ENCODE assay signal across 9 cellular contexts in the genomic region with DNA sequence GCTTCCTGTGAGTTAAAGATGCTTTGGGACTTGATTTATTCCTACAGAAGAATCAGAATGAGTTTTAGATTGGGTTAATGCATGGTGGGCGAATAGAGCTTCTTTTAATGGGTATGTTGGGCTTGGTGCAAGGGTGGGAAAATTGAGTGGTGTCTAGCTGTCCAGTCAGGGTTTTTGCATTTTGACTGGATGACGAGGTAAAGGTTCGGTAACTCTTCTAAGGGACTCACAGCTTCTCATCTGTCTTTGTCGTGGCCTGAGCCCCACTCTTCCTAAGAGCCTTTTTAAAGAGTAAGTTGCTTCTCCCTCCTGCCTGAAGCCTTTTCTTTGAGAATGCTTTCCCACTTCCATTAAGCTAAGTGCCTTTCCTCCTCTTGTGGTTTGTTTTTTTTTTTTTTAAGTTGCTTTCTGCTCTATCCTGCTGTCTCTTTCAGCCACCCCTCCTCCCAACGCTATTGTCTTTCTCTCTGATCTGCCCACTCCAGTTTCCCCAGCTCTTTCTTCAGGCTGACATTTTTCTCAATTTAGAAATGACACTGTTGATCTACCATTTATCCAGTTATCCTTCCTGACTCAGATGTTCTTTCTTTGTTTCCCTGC. TPM values are rescaled to one million over a fixed set of nuclear protein-coding genes. Genes with fewer than 3 reads are reported as not detected.
A peak's percentile ranks its signal among the peaks of the same experiment; 100 is the strongest.
DNase-seq lines count a peak whose midpoint lies in the region; TF ChIP-seq lines count a peak whose summit lies in the region.
"Had no signal": no experiment of that assay in that cellular context is flagged by ENCODE, and none has a peak within 500 bp of the region (broad histone marks: within the 10 kb centered on the region; RNA-seq: fewer than 3 reads in every experiment).

No MANE protein-coding gene starts in this region.

- no peaks in the 10 kb centered on the region for H3K9me3 Mint-ChIP-seq in activated CD4-positive, alpha-beta T cell treated with anti-CD3 and anti-CD28 coated beads, Interleukin-2, amount 10 ng/mL, durations not matched to agents 24 days and 14 days
- no peaks in the 10 kb centered on the region for H3K9me3 Mint-ChIP-seq in activated T-helper 2 cell treated with anti-CD3 and anti-CD28 coated beads, Interferon-gamma antibody, Interleukin-2, Interleukin-4, amounts not matched to agents 10 μg/mL and 5 μg/mL and 100 μg/mL, durations not matched to agents 14 hours and 24 hours and 36 hours

- peaks cover 32% of the 10 kb centered on the region for H3K4me1 Mint-ChIP-seq in activated CD4-positive, alpha-beta T cell treated with anti-CD3 and anti-CD28 coated beads, Interleukin-2, amount 10 ng/mL, durations not matched to agents 24 days and 14 days
- H3K4me1 Mint-ChIP-seq in activated T-helper 2 cell treated with anti-CD3 and anti-CD28 coated beads, Interferon-gamma antibody, Interleukin-2, Interleukin-4, amounts not matched to agents 10 μg/mL and 5 μg/mL and 100 μg/mL, durations not matched to agents 14 hours and 24 hours and 36 hours (ENCODE audit: low read depth), result peaks cover 27% of the 10 kb centered on the region

- no peaks in the 10 kb centered on the region for H3K9me3 ChIP-seq in testis

- H3K36me3 Mint-ChIP-seq in activated CD4-positive, alpha-beta T cell treated with anti-CD3 and anti-CD28 coated beads, Interleukin-2, amount 10 ng/mL, durations not matched to agents 24 days and 14 days (ENCODE audit: low read depth), result peaks cover 30% of the 10 kb centered on the region
- peaks cover 30% of the 10 kb centered on the region for H3K36me3 Mint-ChIP-seq in activated T-helper 2 cell treated with anti-CD3 and anti-CD28 coated beads, Interferon-gamma antibody, Interleukin-2, Interleukin-4, amounts not matched to agents 10 μg/mL and 5 μg/mL and 100 μg/mL, durations not matched to agents 14 hours and 24 hours and 36 hours (ENCODE audit: low read depth)

- H3K27ac Mint-ChIP-seq in activated CD4-positive, alpha-beta T cell treated with anti-CD3 and anti-CD28 coated beads, Interleukin-2, amount 10 ng/mL, durations not matched to agents 24 days and 14 days, result peak overlapping the region; percentile 89
- H3K27ac Mint-ChIP-seq in activated T-helper 2 cell treated with anti-CD3 and anti-CD28 coated beads, Interferon-gamma antibody, Interleukin-2, Interleukin-4, amounts not matched to agents 10 μg/mL and 5 μg/mL and 100 μg/mL, durations not matched to agents 14 hours and 24 hours and 36 hours, result peak overlapping the region; percentile 78

- TF ChIP-seq POLR2A in testis (IDR thresholded peaks at IDR 0.05), result no peak

- H3K4me3 ChIP-seq in kidney epithelial cell (ENCODE audit: low read depth, low read length) (peak overlapping the region; percentile 80), testis (peak overlapping the region; percentile 89 to 92)

- peak overlapping the region; percentile 94 for H3K4me3 Mint-ChIP-seq in activated CD4-positive, alpha-beta T cell treated with anti-CD3 and anti-CD28 coated beads, Interleukin-2, amount 10 ng/mL, durations not matched to agents 24 days and 14 days
- peak overlapping the region; percentile 94 for H3K4me3 Mint-ChIP-seq in activated T-helper 2 cell treated with anti-CD3 and anti-CD28 coated beads, Interferon-gamma antibody, Interleukin-2, Interleukin-4, amounts not matched to agents 10 μg/mL and 5 μg/mL and 100 μg/mL, durations not matched to agents 14 hours and 24 hours and 36 hours (ENCODE audit: low read depth)

- TF ChIP-seq CTCF in kidney epithelial cell (IDR thresholded peaks at IDR 0.05; ENCODE audit: insufficient read depth, low read length, poor library complexity, severe bottlenecking), result no peak
- no peak for TF ChIP-seq CTCF in testis (IDR thresholded peaks at IDR 0.05)

- H3K4me1 ChIP-seq in testis, result peaks cover 12% of the 10 kb centered on the region

- no peaks in the 10 kb centered on the region for H3K36me3 ChIP-seq in kidney epithelial cell (ENCODE audit: control insufficient read depth, insufficient read depth, low read length)
- no peaks in the 10 kb centered on the region for H3K36me3 ChIP-seq in testis (ENCODE audit: low read depth, missing control alignments)

- H3K27me3 ChIP-seq in kidney epithelial cell (ENCODE audit: control insufficient read depth, insufficient read depth, low read length) (no peaks in the 10 kb centered on the region), testis (no peaks in the 10 kb centered on the region)

- H3K27ac ChIP-seq in testis, result peak overlapping the region; percentile 75 to 93

- 11 to 17% methylated on average over 5 of the region's 5 CpGs for WGBS in testis, 2 donors

- DNase-seq in activated CD4-positive, alpha-beta T cell treated with anti-CD3 and anti-CD28 coated beads, Interleukin-2, amount 10 ng/mL, durations not matched to agents 24 days and 14 days, result no peak
- no peak for DNase-seq in activated CD4-positive, alpha-beta T cell treated with anti-CD3 and anti-CD28 coated beads for 1 hour
- DNase-seq in activated T-helper 2 cell treated with anti-CD3 and anti-CD28 coated beads, Interferon-gamma antibody, Interleukin-2, Interleukin-4, amounts not matched to agents 10 μg/mL and 5 μg/mL and 100 μg/mL, durations not matched to agents 14 hours and 24 hours and 36 hours (ENCODE audit: low spot score), result no peak
- DNase-seq in kidney epithelial cell (ENCODE audit: low read depth) (no peak), testis (no peak), ureter (ENCODE audit: low spot score) (no peak), OCI-M2 (lab: John Stamatoyannopoulos, UW; ENCODE audit: unreplicated experiment) (no peak)
- no peak for DNase-seq in stimulated activated CD4-positive, alpha-beta T cell treated with anti-CD3 and anti-CD28 coated beads, Interleukin-4, amount 100 ng/mL, for 1 hour
- DNase-seq: DMS 273 treated with DMSO at 0.1 percent for 48 hours had no signal

- intact Hi-C loops in activated CD4-positive, alpha-beta T cell treated with anti-CD3 and anti-CD28 coated beads, Interleukin-2, amount 10 ng/mL, durations not matched to agents 24 days and 14 days (cut with micrococcal nuclease), result loop anchor here (5.0 kb wide), 1 partner anchor 72 kb away; a partner anchor contains a TSS
- intact Hi-C loops in activated T-helper 2 cell treated with anti-CD3 and anti-CD28 coated beads, Interferon-gamma antibody, Interleukin-2, Interleukin-4, amounts not matched to agents 10 μg/mL and 5 μg/mL and 100 μg/mL, durations not matched to agents 14 hours and 24 hours and 36 hours (cut with micrococcal nuclease), result loop anchor here (2.0 to 5.0 kb wide), 2 partner anchors 20 to 222 kb away; a partner anchor contains a TSS
- intact Hi-C loops in testis (cut with DNase I; ENCODE audit: low total_unique reads), result no loop called here

- no peaks in the 10 kb centered on the region for H3K27me3 Mint-ChIP-seq in activated CD4-positive, alpha-beta T cell treated with anti-CD3 and anti-CD28 coated beads, Interleukin-2, amount 10 ng/mL, durations not matched to agents 24 days and 14 days
- no peaks in the 10 kb centered on the region for H3K27me3 Mint-ChIP-seq in activated T-helper 2 cell treated with anti-CD3 and anti-CD28 coated beads, Interferon-gamma antibody, Interleukin-2, Interleukin-4, amounts not matched to agents 10 μg/mL and 5 μg/mL and 100 μg/mL, durations not matched to agents 14 hours and 24 hours and 36 hours (ENCODE audit: low read depth)

RNA-seq across cellular contexts. Expression of a gene that starts 1.1 kb away (rescaled TPM):
- 76.6 and 81.0 TPM in 2 replicates for total RNA-seq in activated CD4-positive, alpha-beta T cell treated with anti-CD3 and anti-CD28 coated beads, Interleukin-2, amount 10 ng/mL, durations not matched to agents 24 days and 14 days
- total RNA-seq in activated T-helper 2 cell treated with anti-CD3 and anti-CD28 coated beads, Interferon-gamma antibody, Interleukin-2, Interleukin-4, amounts not matched to agents 10 μg/mL and 5 μg/mL and 100 μg/mL, durations not matched to agents 14 hours and 24 hours and 36 hours, result 77.0 and 78.1 TPM in 2 replicates
- total RNA-seq in kidney epithelial cell, result 53.9 and 59.4 TPM in 2 replicates
- total RNA-seq in testis, result 10 to 100 TPM; 86.8 to 91.2 TPM
- polyA plus RNA-seq in testis (ENCODE audit: insufficient read depth, low read depth, low replicate concordance), result 94.5 TPM
- 61.5 TPM for total RNA-seq in ureter

RNA-seq across cellular contexts. Expression of a gene that starts 19.8 kb away (rescaled TPM):
- total RNA-seq in activated CD4-positive, alpha-beta T cell treated with anti-CD3 and anti-CD28 coated beads, Interleukin-2, amount 10 ng/mL, durations not matched to agents 24 days and 14 days, result 1.2 and 1.6 TPM in 2 replicates
- total RNA-seq in activated T-helper 2 cell treated with anti-CD3 and anti-CD28 coated beads, Interferon-gamma antibody, Interleukin-2, Interleukin-4, amounts not matched to agents 10 μg/mL and 5 μg/mL and 100 μg/mL, durations not matched to agents 14 hours and 24 hours and 36 hours, result 1.3 and 1.6 TPM in 2 replicates
- total RNA-seq in kidney epithelial cell (0.89 and 1.3 TPM in 2 replicates), testis (1 to 10 TPM; 5.3 to 7.6 TPM), ureter (not detected)
- polyA plus RNA-seq in testis (ENCODE audit: insufficient read depth, low read depth, low replicate concordance), result 7.1 TPM

RNA-seq across cellular contexts. Expression of a gene that starts 20.1 kb away (rescaled TPM):
- total RNA-seq in activated CD4-positive, alpha-beta T cell treated with anti-CD3 and anti-CD28 coated beads, Interleukin-2, amount 10 ng/mL, durations not matched to agents 24 days and 14 days, result 3.0 and 3.4 TPM in 2 replicates
- total RNA-seq in activated T-helper 2 cell treated with anti-CD3 and anti-CD28 coated beads, Interferon-gamma antibody, Interleukin-2, Interleukin-4, amounts not matched to agents 10 μg/mL and 5 μg/mL and 100 μg/mL, durations not matched to agents 14 hours and 24 hours and 36 hours, result 3.4 and 5.1 TPM in 2 replicates
- total RNA-seq in kidney epithelial cell (37.4 and 46.4 TPM in 2 replicates), testis (1 to 10 TPM; 3.5 to 4.4 TPM), ureter (21.0 TPM)
- polyA plus RNA-seq in testis (ENCODE audit: insufficient read depth, low read depth, low replicate concordance), result 5.1 TPM

RNA-seq across cellular contexts. Expression of a gene that starts 47.6 kb away (rescaled TPM):
- 15.5 and 16.8 TPM in 2 replicates for total RNA-seq in activated CD4-positive, alpha-beta T cell treated with anti-CD3 and anti-CD28 coated beads, Interleukin-2, amount 10 ng/mL, durations not matched to agents 24 days and 14 days
- total RNA-seq in activated T-helper 2 cell treated with anti-CD3 and anti-CD28 coated beads, Interferon-gamma antibody, Interleukin-2, Interleukin-4, amounts not matched to agents 10 μg/mL and 5 μg/mL and 100 μg/mL, durations not matched to agents 14 hours and 24 hours and 36 hours, result 14.6 and 16.3 TPM in 2 replicates
- total RNA-seq in kidney epithelial cell (0.29 and 0.82 TPM in 2 replicates), testis (10 to 100 TPM; 10.1 to 10.6 TPM), ureter (9.4 TPM)
- 8.0 TPM for polyA plus RNA-seq in testis (ENCODE audit: insufficient read depth, low read depth, low replicate concordance)

RNA-seq across cellular contexts. Expression of a gene that starts 51.6 kb away (rescaled TPM):
- 46.7 and 46.8 TPM in 2 replicates for total RNA-seq in activated CD4-positive, alpha-beta T cell treated with anti-CD3 and anti-CD28 coated beads, Interleukin-2, amount 10 ng/mL, durations not matched to agents 24 days and 14 days
- 39.7 and 39.8 TPM in 2 replicates for total RNA-seq in activated T-helper 2 cell treated with anti-CD3 and anti-CD28 coated beads, Interferon-gamma antibody, Interleukin-2, Interleukin-4, amounts not matched to agents 10 μg/mL and 5 μg/mL and 100 μg/mL, durations not matched to agents 14 hours and 24 hours and 36 hours
- total RNA-seq in kidney epithelial cell (39.0 and 47.2 TPM in 2 replicates), testis (100 to 1,000 TPM in 1 of 2 donors, 10 to 100 TPM in 1; 92.5 to 118 TPM), ureter (31.2 TPM)
- 31.4 TPM for polyA plus RNA-seq in testis (ENCODE audit: insufficient read depth, low read depth, low replicate concordance)
